In the genomic region with DNA sequence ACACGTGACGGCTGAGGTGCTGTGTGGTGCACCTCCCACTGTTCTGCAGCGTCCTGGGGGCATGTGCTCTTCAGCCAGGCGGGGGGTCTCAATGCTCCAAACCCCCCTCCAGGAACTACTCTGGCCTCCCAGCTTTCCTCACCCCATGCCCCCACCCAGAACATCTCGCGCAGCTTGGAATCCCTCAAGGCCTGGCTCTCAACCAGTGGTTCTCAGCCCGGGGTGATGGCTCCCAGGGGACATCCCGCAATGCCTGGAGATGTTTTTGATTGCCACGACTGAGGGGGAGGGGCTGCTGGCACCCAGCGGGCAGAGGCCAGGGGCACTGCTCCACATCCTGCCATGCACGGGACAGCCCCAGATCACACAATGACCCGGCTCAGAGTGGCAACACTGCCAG, we compare ENCODE assay signal across 19 cellular contexts.
A peak's percentile ranks its signal among the peaks of the same experiment; 100 is the strongest.
DNase-seq lines count a peak whose midpoint lies in the region; ATAC-seq and TF ChIP-seq lines count a peak whose summit lies in the region.
"Had no signal": no experiment of that assay in that cellular context is flagged by ENCODE, and none has a peak within 500 bp of the region (broad histone marks: within the 10 kb centered on the region; RNA-seq: fewer than 3 reads in every experiment).

No MANE protein-coding gene starts in this region.

- H3K79me2 ChIP-seq in trophoblast cell (ENCODE audit: control insufficient read depth, insufficient read depth, low read length, poor library complexity): no peaks in the 10 kb centered on the region

- no peak overlapping the region for H4K91ac ChIP-seq in trophoblast cell (ENCODE audit: low read depth, low read length)

- H3K4me1 ChIP-seq in BE2C: peaks cover 6% of the 10 kb centered on the region
- 0 out of 2 replicates have a peak, but pooled peaks cover 3% of the 10 kb centered on the region for H3K4me1 ChIP-seq in HEK293 (ENCODE audit: control insufficient read depth, insufficient read depth, low read length)
- peaks cover 7 to 27% of the 10 kb centered on the region in 2 experiments for H3K4me1 ChIP-seq in trophoblast cell (ENCODE audit: control insufficient read depth in 1 of 2, insufficient read depth in 2 of 2, low read length in 2 of 2)

- H2AK5ac ChIP-seq in trophoblast cell (ENCODE audit: low read length): no peak overlapping the region

- POLR2A ChIA-PET in HEK293 (lab: Yijun Ruan, JAX): no interaction called here

- TF ChIP-seq CTCF in BE2C (IDR thresholded peaks at IDR 0.05; ENCODE audit: low read depth, low read length): no peak
- no peak for TF ChIP-seq CTCF in HEK293 (tag by site-specific recombination; IDR thresholded peaks at IDR 0.05)

- H3K27me3 ChIP-seq in BE2C: no peaks in the 10 kb centered on the region
- no peaks in the 10 kb centered on the region for H3K27me3 ChIP-seq in trophoblast cell (ENCODE audit: insufficient read depth, low read length)
- H3K27me3 ChIP-seq: SJCRH30 had no signal

- no peak overlapping the region for H3K23ac ChIP-seq in trophoblast cell (ENCODE audit: low read length)

- peaks cover 7% of the 10 kb centered on the region for H3K79me1 ChIP-seq in trophoblast cell (ENCODE audit: low read length)

- no peak overlapping the region for H3K9ac ChIP-seq in trophoblast cell (ENCODE audit: low read length)

- CTCF ChIA-PET in HEK293 (lab: Yijun Ruan, JAX): interaction anchor here (0.5 to 0.6 kb wide), 2 partner anchors 41 to 163 kb away, joined by 3 to 4 read pairs; no protein-coding TSS in a partner anchor

- no peak overlapping the region for H2BK120ac ChIP-seq in trophoblast cell (ENCODE audit: insufficient read depth, low read length, poor library complexity)

- H2BK5ac ChIP-seq in trophoblast cell (ENCODE audit: low read depth, low read length, poor library complexity): no peak overlapping the region

- H4K8ac ChIP-seq in trophoblast cell (ENCODE audit: low read depth, low read length): no peak overlapping the region

- H3K36me3 ChIP-seq in BE2C (no peaks in the 10 kb centered on the region), HEK293 (ENCODE audit: control insufficient read depth in 2 of 2, insufficient read depth in 1 of 2, low read length in 2 of 2) (no peaks in the 10 kb centered on the region), trophoblast cell (ENCODE audit: control insufficient read depth in 1 of 2, insufficient read depth in 2 of 2, low read length in 2 of 2) (peaks cover 0 to 2% of the 10 kb centered on the region in 2 experiments)
- H3K36me3 ChIP-seq: SJCRH30 had no signal

- H3K9me3 ChIP-seq in BE2C (no peaks in the 10 kb centered on the region), HEK293 (ENCODE audit: control insufficient read depth, insufficient read depth, low read depth, low read length) (no peaks in the 10 kb centered on the region), trophoblast cell (ENCODE audit: insufficient read depth, low read depth, low read length) (no peaks in the 10 kb centered on the region)
- H3K9me3 ChIP-seq: SJCRH30 had no signal

- H3K4ac ChIP-seq in trophoblast cell (ENCODE audit: low read depth, low read length): no peak overlapping the region

- DNase-seq in BE2C: peak; percentile 68
- DNase-seq in NCI-H526 (lab: John Stamatoyannopoulos, UW): peak; percentile 46 to 73
- DNase-seq in trophoblast cell: no peak
- no peak for DNase-seq in D341Med (ENCODE audit: low spot score)
- no peak for DNase-seq in NCI-H2227 (lab: John Stamatoyannopoulos, UW; ENCODE audit: unreplicated experiment)
- DNase-seq: AML-193; CD4-positive, alpha-beta T cell; DMS53; H9; MV-4-11; NCI-H2081 treated with DMSO at 0.1 percent for 48 hours; NCI-H446; NCI-H774; SJCRH30; SW 1271 had no signal

- no peak overlapping the region for H3K27ac ChIP-seq in HEK293 (ENCODE audit: extremely low read depth, low read depth, low read length)
- no peak overlapping the region for H3K27ac ChIP-seq in trophoblast cell (ENCODE audit: low read depth, low read length)
- H3K27ac ChIP-seq: HL-60, RWPE1, SJCRH30 had no signal

- H2AFZ ChIP-seq in trophoblast cell (ENCODE audit: insufficient read depth, low read length, poor library complexity): no peak overlapping the region

- H4K12ac ChIP-seq in trophoblast cell (ENCODE audit: low read depth, low read length): no peak overlapping the region

- ATAC-seq in HG03025 (IDR thresholded peaks at IDR 0.05; ENCODE audit: low FRiP score, unreplicated experiment): no peak

- H2BK12ac ChIP-seq in trophoblast cell (ENCODE audit: low read length): peak overlapping the region; percentile 10

- no peak overlapping the region for H3K14ac ChIP-seq in trophoblast cell (ENCODE audit: low read length)

- H3K4me2 ChIP-seq in trophoblast cell (ENCODE audit: low read length): no peak overlapping the region

- H3K4me3 ChIP-seq in BE2C (ENCODE audit: low read depth, low read length): no peak overlapping the region
- H3K4me3 ChIP-seq in HEK293 (ENCODE audit: low read depth, low read length): no peak overlapping the region
- H3K4me3 ChIP-seq in trophoblast cell (ENCODE audit: low read depth, low read length): no peak overlapping the region
- H3K4me3 ChIP-seq: SJCRH30 had no signal

- no peak overlapping the region for H3K18ac ChIP-seq in trophoblast cell (ENCODE audit: low read length)

- WGBS in trophoblast cell (ENCODE audit: extremely low coverage, insufficient coverage, insufficient read length): no CpG with 5 or more reads among the region's 12 CpGs

TF ChIP-seq in HEK293, 187 proteins besides CTCF, POLR2A, EP300 and RAD21 (continues in another document):
- TF ChIP-seq ZNF37A (tag by site-specific recombination; IDR thresholded peaks at IDR 0.05) (no peak), RBAK (tag by site-specific recombination; IDR thresholded peaks at IDR 0.05) (no peak), ZIC2 (tag by site-specific recombination; IDR thresholded peaks at IDR 0.05) (peak; percentile 71), MEIS1 (CRISPR knock-in tag; IDR thresholded peaks at IDR 0.05; ENCODE audit: borderline replicate concordance) (no peak), WT1 (tag by site-specific recombination; IDR thresholded peaks at IDR 0.05) (no peak), ZNF621 (tag by site-specific recombination; IDR thresholded peaks at IDR 0.05) (no peak), ZNF747 (tag by site-specific recombination; IDR thresholded peaks at IDR 0.05) (no peak), ZNF140 (tag by site-specific recombination; IDR thresholded peaks at IDR 0.05) (no peak), ZNF692 (tag by site-specific recombination; IDR thresholded peaks at IDR 0.05) (no peak), ZEB2 (tag by site-specific recombination; IDR thresholded peaks at IDR 0.05) (no peak), ZNF354C (tag by site-specific recombination; IDR thresholded peaks at IDR 0.05; ENCODE audit: borderline replicate concordance, low read depth) (no peak), ZNF341 (tag by site-specific recombination; IDR thresholded peaks at IDR 0.05; ENCODE audit: low read depth) (peak; percentile 24; the same call in 1 of the 2 replicates), SALL2 (tag by site-specific recombination; IDR thresholded peaks at IDR 0.05; ENCODE audit: borderline replicate concordance) (no peak), GLIS1 (tag by site-specific recombination; IDR thresholded peaks at IDR 0.05) (peak; percentile 71), ZNF423 (tag by site-specific recombination; IDR thresholded peaks at IDR 0.05) (peak; percentile 69), ZBTB1 (tag by site-specific recombination; IDR thresholded peaks at IDR 0.05) (no peak)
- TF ChIP-seq, protein P1, sequence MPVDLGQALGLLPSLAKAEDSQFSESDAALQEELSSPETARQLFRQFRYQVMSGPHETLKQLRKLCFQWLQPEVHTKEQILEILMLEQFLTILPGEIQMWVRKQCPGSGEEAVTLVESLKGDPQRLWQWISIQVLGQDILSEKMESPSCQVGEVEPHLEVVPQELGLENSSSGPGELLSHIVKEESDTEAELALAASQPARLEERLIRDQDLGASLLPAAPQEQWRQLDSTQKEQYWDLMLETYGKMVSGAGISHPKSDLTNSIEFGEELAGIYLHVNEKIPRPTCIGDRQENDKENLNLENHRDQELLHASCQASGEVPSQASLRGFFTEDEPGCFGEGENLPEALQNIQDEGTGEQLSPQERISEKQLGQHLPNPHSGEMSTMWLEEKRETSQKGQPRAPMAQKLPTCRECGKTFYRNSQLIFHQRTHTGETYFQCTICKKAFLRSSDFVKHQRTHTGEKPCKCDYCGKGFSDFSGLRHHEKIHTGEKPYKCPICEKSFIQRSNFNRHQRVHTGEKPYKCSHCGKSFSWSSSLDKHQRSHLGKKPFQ (tag by site-specific recombination; IDR thresholded peaks at IDR 0.05): no peak
- TF ChIP-seq, protein P2, sequence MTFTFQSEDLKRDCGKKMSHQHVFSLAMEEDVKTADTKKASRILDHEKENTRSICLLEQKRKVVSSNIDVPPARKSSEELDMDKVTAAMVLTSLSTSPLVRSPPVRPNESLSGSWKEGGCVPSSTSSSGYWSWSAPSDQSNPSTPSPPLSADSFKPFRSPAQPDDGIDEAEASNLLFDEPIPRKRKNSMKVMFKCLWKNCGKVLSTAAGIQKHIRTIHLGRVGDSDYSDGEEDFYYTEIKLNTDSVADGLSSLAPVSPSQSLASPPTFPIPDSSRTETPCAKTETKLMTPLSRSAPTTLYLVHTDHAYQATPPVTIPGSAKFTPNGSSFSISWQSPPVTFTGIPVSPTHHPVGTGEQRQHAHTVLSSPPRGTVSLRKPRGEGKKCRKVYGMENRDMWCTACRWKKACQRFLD (tag by site-specific recombination; IDR thresholded peaks at IDR 0.05): no peak

Comparison
In these comparisons a context has a peak if more than half of its experiments do, and no peak if none do; other contexts are left out.
1. DNase-seq: peak in BE2C (single experiment) and NCI-H526 (2 of 2); none in trophoblast cell (0 of 2), D341Med (single experiment) and NCI-H2227 (single experiment).